ENCODE assay signal across 1 cellular context in the genomic region with DNA sequence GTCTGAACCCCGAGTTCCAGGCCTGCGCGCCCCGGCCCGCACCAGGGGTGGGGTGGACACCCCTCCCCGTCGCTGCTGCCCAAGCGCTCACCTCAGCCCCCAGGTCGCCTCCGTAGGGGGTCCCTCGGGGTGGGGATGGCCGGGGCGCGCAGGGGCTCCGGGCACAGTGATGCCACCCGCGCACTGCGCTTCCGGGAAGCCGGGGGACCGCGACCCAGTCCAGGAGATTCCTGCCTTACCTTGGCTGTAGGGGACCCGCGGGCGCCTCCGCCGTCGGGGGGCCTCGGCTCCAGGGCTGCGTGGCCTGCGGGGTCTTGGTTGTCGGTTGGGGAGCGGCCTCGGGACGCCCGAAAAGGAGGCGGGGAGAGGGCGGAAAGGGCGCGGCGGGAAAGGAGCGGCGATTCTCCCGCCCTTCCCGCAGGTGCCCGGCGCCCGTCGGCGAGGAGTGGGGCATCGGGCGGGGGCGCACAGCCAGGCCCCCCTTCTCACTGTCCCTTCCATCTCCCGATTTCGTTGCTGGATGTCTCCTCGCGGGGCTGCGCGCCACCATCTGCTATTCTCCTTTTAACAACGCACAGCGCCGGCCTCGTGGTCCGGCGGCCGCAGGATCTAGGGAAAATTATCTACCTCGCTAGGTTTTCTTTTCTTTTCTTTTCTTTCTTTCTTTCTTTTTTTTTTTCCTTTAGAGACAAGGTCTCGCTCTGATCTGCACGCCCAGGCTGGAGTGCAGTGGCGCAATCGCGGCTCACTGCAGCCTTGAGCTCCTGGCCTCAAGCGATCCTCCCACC.
TF ChIP-seq lines count a peak whose summit lies in the region.

A gene (minus strand): TSS at position 355 of the 788 bp plus-strand sequence. CDS start 3,323 bp downstream, outside the sequence.

TF ChIP-seq in HepG2, 621 proteins besides CTCF, POLR2A, EP300 and RAD21 (continued from another document):
- TF ChIP-seq, protein P1, sequence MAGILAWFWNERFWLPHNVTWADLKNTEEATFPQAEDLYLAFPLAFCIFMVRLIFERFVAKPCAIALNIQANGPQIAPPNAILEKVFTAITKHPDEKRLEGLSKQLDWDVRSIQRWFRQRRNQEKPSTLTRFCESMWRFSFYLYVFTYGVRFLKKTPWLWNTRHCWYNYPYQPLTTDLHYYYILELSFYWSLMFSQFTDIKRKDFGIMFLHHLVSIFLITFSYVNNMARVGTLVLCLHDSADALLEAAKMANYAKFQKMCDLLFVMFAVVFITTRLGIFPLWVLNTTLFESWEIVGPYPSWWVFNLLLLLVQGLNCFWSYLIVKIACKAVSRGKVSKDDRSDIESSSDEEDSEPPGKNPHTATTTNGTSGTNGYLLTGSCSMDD (CRISPR knock-in tag; IDR thresholded peaks at IDR 0.05) = no peak
- TF ChIP-seq ZNF446 (CRISPR knock-in tag; IDR thresholded peaks at IDR 0.05) (peak; percentile 16), JUNB (CRISPR knock-in tag; IDR thresholded peaks at IDR 0.05; ENCODE audit: borderline replicate concordance) (no peak), SRSF1 (optimal IDR thresholded peaks at IDR 0.05; ENCODE audit: low read depth, low read length) (peak; percentile 40), ATF7-NPFF (CRISPR knock-in tag; IDR thresholded peaks at IDR 0.05; ENCODE audit: low read depth) (0 out of 2 replicates have a peak, but pooled peaks have one; percentile 6), ZNF773 (CRISPR knock-in tag; IDR thresholded peaks at IDR 0.05; ENCODE audit: borderline replicate concordance) (peak; percentile 84; the same call in 1 of the 2 replicates), KLF6 (CRISPR knock-in tag; IDR thresholded peaks at IDR 0.05) (no peak; the same call in none of the 2 replicates), ZNF510 (CRISPR knock-in tag; IDR thresholded peaks at IDR 0.05; ENCODE audit: low read depth) (no peak; the same call in 1 of the 2 replicates), EHMT2 (IDR thresholded peaks at IDR 0.05; ENCODE audit: borderline replicate concordance, low read depth, low read length) (no peak), PTBP1 (IDR thresholded peaks at IDR 0.05; ENCODE audit: low read depth, low read length, poor library complexity, severe bottlenecking) (no peak), MIXL1 (CRISPR knock-in tag; IDR thresholded peaks at IDR 0.05) (no peak), SNAPC2 (CRISPR knock-in tag; IDR thresholded peaks at IDR 0.05) (no peak; the same call in 1 of the 2 replicates), ZNF605 (CRISPR knock-in tag; IDR thresholded peaks at IDR 0.05) (peak; percentile 66), MYC (CRISPR knock-in tag; IDR thresholded peaks at IDR 0.05; ENCODE audit: borderline replicate concordance) (peak; percentile 7; the same call in 1 of the 2 replicates)
- TF ChIP-seq, protein P2, sequence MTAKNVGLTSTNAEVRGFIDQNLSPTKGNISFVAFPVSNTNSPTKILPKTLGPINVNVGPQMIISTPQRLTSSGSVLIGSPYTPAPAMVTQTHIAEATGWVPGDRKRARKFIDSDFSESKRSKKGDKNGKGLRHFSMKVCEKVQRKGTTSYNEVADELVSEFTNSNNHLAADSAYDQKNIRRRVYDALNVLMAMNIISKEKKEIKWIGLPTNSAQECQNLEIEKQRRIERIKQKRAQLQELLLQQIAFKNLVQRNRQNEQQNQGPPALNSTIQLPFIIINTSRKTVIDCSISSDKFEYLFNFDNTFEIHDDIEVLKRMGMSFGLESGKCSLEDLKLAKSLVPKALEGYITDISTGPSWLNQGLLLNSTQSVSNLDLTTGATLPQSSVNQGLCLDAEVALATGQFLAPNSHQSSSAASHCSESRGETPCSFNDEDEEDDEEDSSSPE (CRISPR knock-in tag; IDR thresholded peaks at IDR 0.05) = peak; percentile 87
- TF ChIP-seq, protein P3, sequence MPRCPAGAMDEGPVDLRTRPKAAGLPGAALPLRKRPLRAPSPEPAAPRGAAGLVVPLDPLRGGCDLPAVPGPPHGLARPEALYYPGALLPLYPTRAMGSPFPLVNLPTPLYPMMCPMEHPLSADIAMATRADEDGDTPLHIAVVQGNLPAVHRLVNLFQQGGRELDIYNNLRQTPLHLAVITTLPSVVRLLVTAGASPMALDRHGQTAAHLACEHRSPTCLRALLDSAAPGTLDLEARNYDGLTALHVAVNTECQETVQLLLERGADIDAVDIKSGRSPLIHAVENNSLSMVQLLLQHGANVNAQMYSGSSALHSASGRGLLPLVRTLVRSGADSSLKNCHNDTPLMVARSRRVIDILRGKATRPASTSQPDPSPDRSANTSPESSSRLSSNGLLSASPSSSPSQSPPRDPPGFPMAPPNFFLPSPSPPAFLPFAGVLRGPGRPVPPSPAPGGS (CRISPR knock-in tag; IDR thresholded peaks at IDR 0.05) = no peak; the same call in 1 of the 2 replicates
- TF ChIP-seq, protein P4, sequence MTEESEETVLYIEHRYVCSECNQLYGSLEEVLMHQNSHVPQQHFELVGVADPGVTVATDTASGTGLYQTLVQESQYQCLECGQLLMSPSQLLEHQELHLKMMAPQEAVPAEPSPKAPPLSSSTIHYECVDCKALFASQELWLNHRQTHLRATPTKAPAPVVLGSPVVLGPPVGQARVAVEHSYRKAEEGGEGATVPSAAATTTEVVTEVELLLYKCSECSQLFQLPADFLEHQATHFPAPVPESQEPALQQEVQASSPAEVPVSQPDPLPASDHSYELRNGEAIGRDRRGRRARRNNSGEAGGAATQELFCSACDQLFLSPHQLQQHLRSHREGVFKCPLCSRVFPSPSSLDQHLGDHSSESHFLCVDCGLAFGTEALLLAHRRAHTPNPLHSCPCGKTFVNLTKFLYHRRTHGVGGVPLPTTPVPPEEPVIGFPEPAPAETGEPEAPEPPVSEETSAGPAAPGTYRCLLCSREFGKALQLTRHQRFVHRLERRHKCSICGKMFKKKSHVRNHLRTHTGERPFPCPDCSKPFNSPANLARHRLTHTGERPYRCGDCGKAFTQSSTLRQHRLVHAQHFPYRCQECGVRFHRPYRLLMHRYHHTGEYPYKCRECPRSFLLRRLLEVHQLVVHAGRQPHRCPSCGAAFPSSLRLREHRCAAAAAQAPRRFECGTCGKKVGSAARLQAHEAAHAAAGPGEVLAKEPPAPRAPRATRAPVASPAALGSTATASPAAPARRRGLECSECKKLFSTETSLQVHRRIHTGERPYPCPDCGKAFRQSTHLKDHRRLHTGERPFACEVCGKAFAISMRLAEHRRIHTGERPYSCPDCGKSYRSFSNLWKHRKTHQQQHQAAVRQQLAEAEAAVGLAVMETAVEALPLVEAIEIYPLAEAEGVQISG (CRISPR knock-in tag; IDR thresholded peaks at IDR 0.05) = no peak; the same call in 1 of the 2 replicates
- TF ChIP-seq, protein P5, sequence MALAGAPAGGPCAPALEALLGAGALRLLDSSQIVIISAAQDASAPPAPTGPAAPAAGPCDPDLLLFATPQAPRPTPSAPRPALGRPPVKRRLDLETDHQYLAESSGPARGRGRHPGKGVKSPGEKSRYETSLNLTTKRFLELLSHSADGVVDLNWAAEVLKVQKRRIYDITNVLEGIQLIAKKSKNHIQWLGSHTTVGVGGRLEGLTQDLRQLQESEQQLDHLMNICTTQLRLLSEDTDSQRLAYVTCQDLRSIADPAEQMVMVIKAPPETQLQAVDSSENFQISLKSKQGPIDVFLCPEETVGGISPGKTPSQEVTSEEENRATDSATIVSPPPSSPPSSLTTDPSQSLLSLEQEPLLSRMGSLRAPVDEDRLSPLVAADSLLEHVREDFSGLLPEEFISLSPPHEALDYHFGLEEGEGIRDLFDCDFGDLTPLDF (CRISPR knock-in tag; IDR thresholded peaks at IDR 0.05) = peak; percentile 79
- TF ChIP-seq, protein P6, sequence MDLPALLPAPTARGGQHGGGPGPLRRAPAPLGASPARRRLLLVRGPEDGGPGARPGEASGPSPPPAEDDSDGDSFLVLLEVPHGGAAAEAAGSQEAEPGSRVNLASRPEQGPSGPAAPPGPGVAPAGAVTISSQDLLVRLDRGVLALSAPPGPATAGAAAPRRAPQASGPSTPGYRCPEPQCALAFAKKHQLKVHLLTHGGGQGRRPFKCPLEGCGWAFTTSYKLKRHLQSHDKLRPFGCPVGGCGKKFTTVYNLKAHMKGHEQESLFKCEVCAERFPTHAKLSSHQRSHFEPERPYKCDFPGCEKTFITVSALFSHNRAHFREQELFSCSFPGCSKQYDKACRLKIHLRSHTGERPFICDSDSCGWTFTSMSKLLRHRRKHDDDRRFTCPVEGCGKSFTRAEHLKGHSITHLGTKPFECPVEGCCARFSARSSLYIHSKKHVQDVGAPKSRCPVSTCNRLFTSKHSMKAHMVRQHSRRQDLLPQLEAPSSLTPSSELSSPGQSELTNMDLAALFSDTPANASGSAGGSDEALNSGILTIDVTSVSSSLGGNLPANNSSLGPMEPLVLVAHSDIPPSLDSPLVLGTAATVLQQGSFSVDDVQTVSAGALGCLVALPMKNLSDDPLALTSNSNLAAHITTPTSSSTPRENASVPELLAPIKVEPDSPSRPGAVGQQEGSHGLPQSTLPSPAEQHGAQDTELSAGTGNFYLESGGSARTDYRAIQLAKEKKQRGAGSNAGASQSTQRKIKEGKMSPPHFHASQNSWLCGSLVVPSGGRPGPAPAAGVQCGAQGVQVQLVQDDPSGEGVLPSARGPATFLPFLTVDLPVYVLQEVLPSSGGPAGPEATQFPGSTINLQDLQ (CRISPR knock-in tag; IDR thresholded peaks at IDR 0.05) = no peak; the same call in 1 of the 2 replicates
- TF ChIP-seq, protein P7, sequence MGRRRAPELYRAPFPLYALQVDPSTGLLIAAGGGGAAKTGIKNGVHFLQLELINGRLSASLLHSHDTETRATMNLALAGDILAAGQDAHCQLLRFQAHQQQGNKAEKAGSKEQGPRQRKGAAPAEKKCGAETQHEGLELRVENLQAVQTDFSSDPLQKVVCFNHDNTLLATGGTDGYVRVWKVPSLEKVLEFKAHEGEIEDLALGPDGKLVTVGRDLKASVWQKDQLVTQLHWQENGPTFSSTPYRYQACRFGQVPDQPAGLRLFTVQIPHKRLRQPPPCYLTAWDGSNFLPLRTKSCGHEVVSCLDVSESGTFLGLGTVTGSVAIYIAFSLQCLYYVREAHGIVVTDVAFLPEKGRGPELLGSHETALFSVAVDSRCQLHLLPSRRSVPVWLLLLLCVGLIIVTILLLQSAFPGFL (CRISPR knock-in tag; IDR thresholded peaks at IDR 0.05) = 0 out of 2 replicates have a peak, but pooled peaks have one; percentile 72
